In the genomic region with DNA sequence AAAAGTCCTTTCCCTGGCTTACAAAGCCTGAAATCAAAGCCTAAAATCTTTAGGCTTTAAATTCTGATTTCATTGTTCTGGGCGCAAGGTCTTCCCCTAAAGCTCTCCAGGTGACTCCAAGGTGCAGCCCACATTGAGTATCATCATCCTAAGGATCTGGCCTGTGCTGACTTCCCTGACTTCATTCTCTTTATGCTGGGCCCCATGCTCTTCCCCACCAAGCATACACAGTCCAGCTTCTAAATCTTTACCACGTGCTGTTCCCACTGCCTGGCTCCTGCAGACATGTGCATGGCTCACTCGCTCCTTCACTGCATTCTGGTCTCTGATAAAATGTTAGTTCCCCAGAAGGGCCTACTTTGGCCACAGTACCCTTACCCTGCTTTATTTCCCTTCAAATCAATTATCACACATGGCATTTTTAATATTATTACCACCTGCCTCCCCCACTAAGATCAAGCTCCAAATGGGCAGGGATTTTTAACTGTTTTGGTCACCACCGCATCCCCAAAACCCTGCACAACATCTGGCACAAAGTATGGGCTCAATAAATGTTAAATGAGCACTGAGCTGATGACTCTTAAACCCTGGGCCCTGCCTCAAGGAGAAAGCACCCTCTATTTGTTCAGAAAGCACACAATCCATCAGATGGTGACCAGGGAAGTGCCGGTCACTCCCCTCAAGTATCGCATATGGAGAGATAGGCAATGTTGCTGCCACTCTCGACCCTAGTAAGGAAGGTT, we compare ENCODE assay signal across 2 cellular contexts.
TF ChIP-seq lines count a peak whose summit lies in the region.

No MANE protein-coding gene starts in this region.

TF ChIP-seq in SK-N-SH, 30 proteins besides CTCF, POLR2A, EP300 and RAD21:
- no peak for TF ChIP-seq SMC3 (IDR thresholded peaks at IDR 0.05; ENCODE audit: low read depth, low read length)
- TF ChIP-seq RCOR1 (IDR thresholded peaks at IDR 0.05; ENCODE audit: low read length): no peak
- TF ChIP-seq EZH2phosphoT487 (IDR thresholded peaks at IDR 0.05; ENCODE audit: borderline replicate concordance, low read depth): no peak
- no peak for TF ChIP-seq GABPA (IDR thresholded peaks at IDR 0.05; ENCODE audit: low read depth)
- TF ChIP-seq TEAD4 (IDR thresholded peaks at IDR 0.05; ENCODE audit: borderline replicate concordance, insufficient read depth): no peak
- TF ChIP-seq, protein P1, sequence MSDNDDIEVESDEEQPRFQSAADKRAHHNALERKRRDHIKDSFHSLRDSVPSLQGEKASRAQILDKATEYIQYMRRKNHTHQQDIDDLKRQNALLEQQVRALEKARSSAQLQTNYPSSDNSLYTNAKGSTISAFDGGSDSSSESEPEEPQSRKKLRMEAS (IDR thresholded peaks at IDR 0.05; ENCODE audit: low read depth): no peak
- no peak for TF ChIP-seq YY1 (IDR thresholded peaks at IDR 0.05; ENCODE audit: low read depth)
- no peak for TF ChIP-seq FOXJ3 (CRISPR knock-in tag; IDR thresholded peaks at IDR 0.05)
- TF ChIP-seq MEF2A (IDR thresholded peaks at IDR 0.05; ENCODE audit: borderline replicate concordance, low read depth): no peak
- TF ChIP-seq RFX5 (IDR thresholded peaks at IDR 0.05; ENCODE audit: low read length): no peak
- no peak for TF ChIP-seq ELF1 (IDR thresholded peaks at IDR 0.05)
- TF ChIP-seq TCF12 (IDR thresholded peaks at IDR 0.05): no peak
- TF ChIP-seq GATA2 (CRISPR knock-in tag; IDR thresholded peaks at IDR 0.05): no peak
- no peak for TF ChIP-seq CHD2 (IDR thresholded peaks at IDR 0.05; ENCODE audit: low read length, partially characterized antibody)

TF ChIP-seq in SK-N-SH treated with all-trans-retinoic acid at 6 μM for 48 hours, 23 proteins besides CTCF, POLR2A, EP300 and RAD21:
- TF ChIP-seq ESRRG (CRISPR knock-in tag; IDR thresholded peaks at IDR 0.05) (no peak), ZC3H10 (CRISPR knock-in tag; IDR thresholded peaks at IDR 0.05) (no peak), ZNF70 (CRISPR knock-in tag; IDR thresholded peaks at IDR 0.05) (no peak), OSR1 (CRISPR knock-in tag; IDR thresholded peaks at IDR 0.05) (no peak), ARNTL (CRISPR knock-in tag; IDR thresholded peaks at IDR 0.05; ENCODE audit: borderline replicate concordance, low read depth) (no peak)
- TF ChIP-seq, protein P2, sequence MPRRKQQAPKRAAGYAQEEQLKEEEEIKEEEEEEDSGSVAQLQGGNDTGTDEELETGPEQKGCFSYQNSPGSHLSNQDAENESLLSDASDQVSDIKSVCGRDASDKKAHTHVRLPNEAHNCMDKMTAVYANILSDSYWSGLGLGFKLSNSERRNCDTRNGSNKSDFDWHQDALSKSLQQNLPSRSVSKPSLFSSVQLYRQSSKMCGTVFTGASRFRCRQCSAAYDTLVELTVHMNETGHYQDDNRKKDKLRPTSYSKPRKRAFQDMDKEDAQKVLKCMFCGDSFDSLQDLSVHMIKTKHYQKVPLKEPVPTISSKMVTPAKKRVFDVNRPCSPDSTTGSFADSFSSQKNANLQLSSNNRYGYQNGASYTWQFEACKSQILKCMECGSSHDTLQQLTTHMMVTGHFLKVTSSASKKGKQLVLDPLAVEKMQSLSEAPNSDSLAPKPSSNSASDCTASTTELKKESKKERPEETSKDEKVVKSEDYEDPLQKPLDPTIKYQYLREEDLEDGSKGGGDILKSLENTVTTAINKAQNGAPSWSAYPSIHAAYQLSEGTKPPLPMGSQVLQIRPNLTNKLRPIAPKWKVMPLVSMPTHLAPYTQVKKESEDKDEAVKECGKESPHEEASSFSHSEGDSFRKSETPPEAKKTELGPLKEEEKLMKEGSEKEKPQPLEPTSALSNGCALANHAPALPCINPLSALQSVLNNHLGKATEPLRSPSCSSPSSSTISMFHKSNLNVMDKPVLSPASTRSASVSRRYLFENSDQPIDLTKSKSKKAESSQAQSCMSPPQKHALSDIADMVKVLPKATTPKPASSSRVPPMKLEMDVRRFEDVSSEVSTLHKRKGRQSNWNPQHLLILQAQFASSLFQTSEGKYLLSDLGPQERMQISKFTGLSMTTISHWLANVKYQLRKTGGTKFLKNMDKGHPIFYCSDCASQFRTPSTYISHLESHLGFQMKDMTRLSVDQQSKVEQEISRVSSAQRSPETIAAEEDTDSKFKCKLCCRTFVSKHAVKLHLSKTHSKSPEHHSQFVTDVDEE (CRISPR knock-in tag; IDR thresholded peaks at IDR 0.05): no peak
